ENCODE assay signal across 10 cellular contexts in the genomic region with DNA sequence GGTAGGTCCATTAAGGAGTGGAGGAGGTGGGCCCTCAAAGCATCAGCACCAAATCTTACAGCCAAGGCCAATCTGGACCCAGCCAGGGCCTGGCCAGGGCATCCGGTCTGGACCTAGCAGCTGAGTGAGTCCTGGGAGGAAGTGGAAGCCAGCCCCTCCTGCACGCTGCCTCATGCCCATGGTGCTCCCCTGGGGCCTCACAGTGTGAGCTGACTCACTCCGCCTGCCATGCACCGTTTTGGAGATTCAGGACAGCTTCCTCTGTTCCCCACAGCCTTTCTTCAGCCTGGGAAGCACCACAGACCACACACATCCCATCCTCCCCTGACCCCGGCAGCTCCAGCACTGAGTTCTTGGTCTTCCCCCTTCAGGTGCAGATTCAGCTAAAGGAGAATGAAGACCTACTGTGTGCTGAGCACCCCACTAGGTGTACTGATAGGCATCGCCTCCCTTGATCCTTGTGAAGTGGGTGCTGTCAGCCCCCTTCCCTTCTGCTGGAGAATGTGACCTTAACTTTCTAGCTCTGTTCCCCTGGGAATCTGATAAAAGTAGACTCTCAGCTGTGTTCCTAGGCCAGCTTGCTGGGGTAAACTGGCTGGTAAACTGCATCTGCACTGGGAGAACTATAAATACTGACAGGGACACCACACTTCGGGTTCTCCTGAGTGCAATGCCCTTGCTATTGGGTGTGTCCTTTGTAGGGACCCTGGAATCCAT. TPM values are rescaled to one million over a fixed set of nuclear protein-coding genes. Genes with fewer than 3 reads are reported as not detected.
A peak's percentile ranks its signal among the peaks of the same experiment; 100 is the strongest.
DNase-seq lines count a peak whose midpoint lies in the region; ATAC-seq lines count a peak whose summit lies in the region.
"Had no signal": no experiment of that assay in that cellular context is flagged by ENCODE, and none has a peak within 500 bp of the region (broad histone marks: within the 10 kb centered on the region; RNA-seq: fewer than 3 reads in every experiment).

No MANE protein-coding gene starts in this region.

- 67 to 68% methylated on average over 6 to 7 of the region's 7 CpGs for WGBS in mesodermal cell (ENCODE audit: insufficient coverage in 2 of 2), 2 experiments

- H3K36me3 Mint-ChIP-seq in CD8-positive, alpha-beta memory T cell: no peaks in the 10 kb centered on the region

- H3K9me3 ChIP-seq in adipocyte (ENCODE audit: control insufficient read depth, low read length) (no peaks in the 10 kb centered on the region), mesodermal cell (ENCODE audit: control insufficient read depth, low read length) (peaks cover 5% of the 10 kb centered on the region), HAP-1 (no peaks in the 10 kb centered on the region)
- no peaks in the 10 kb centered on the region for H3K9me3 ChIP-seq in CD8-positive, alpha-beta memory T cell (ENCODE audit: low read length)

- in situ Hi-C loops in HAP-1 (cut with MboI; ENCODE audit: low sequenced_read_pairs): no loop called here

- H3K9ac ChIP-seq in adipocyte (ENCODE audit: low read length): no peak overlapping the region

- H3K4me3 ChIP-seq in adipocyte (ENCODE audit: low read length): no peak overlapping the region
- H3K4me3 ChIP-seq in mesodermal cell (ENCODE audit: extremely low read depth, insufficient read depth, low read length, poor library complexity, severe bottlenecking): no peak overlapping the region
- H3K4me3 ChIP-seq in CD8-positive, alpha-beta memory T cell (ENCODE audit: low read length): no peak overlapping the region
- H3K4me3 ChIP-seq in HAP-1: no peak overlapping the region

- peak overlapping the region in 1 of 8 donors; percentile 24 for H3K27ac Mint-ChIP-seq in CD8-positive, alpha-beta memory T cell
- H3K27ac Mint-ChIP-seq: T-helper 1 cell treated with Interleukin-12 subunit alpha and Interleukin-12 subunit beta and Interleukin-4 antibody, amounts not matched to agents 30 μg/mL and 1 μg/mL, for 36 hours had no signal

- peaks cover 0 to 4% (median 0%) of the 10 kb centered on the region in 3 donors for H3K4me1 Mint-ChIP-seq in CD8-positive, alpha-beta memory T cell

- peak; percentile 65 for ATAC-seq in HG03175 (IDR thresholded peaks at IDR 0.05; ENCODE audit: unreplicated experiment)

- H3K36me3 ChIP-seq in adipocyte (ENCODE audit: control insufficient read depth, insufficient read depth, low read length, severe bottlenecking): no peaks in the 10 kb centered on the region
- H3K36me3 ChIP-seq in mesodermal cell (ENCODE audit: control insufficient read depth, insufficient read depth, low read length): no peaks in the 10 kb centered on the region
- H3K36me3 ChIP-seq in CD8-positive, alpha-beta memory T cell (ENCODE audit: insufficient read depth, low read length): no peaks in the 10 kb centered on the region
- H3K36me3 ChIP-seq in HAP-1 (replicated peaks): no peaks in the 10 kb centered on the region

- peaks cover 9 to 38% of the 10 kb centered on the region in 2 donors for H3K27me3 Mint-ChIP-seq in CD8-positive, alpha-beta memory T cell

- peaks cover 0 to 2% (median 0%) of the 10 kb centered on the region in 5 donors for H3K9me3 Mint-ChIP-seq in CD8-positive, alpha-beta memory T cell
- H3K9me3 Mint-ChIP-seq: T-helper 1 cell treated with Interleukin-12 subunit alpha and Interleukin-12 subunit beta and Interleukin-4 antibody, amounts not matched to agents 30 μg/mL and 1 μg/mL, for 36 hours had no signal

- H3K27me3 ChIP-seq in adipocyte (replicated peaks; ENCODE audit: control insufficient read depth, insufficient read depth, low read length) (peaks cover 3% of the 10 kb centered on the region), HAP-1 (ENCODE audit: low read depth) (peaks cover 13% of the 10 kb centered on the region)
- no peaks in the 10 kb centered on the region for H3K27me3 ChIP-seq in CD8-positive, alpha-beta memory T cell (ENCODE audit: insufficient read depth, low read length, poor library complexity, severe bottlenecking)

- POLR2A ChIA-PET in CD8-positive, alpha-beta memory T cell (lab: Charles Lee): no interaction called here

- H3K4me1 ChIP-seq in adipocyte (ENCODE audit: control insufficient read depth, insufficient read depth, low read length) (peaks cover 6% of the 10 kb centered on the region), mesodermal cell (ENCODE audit: control insufficient read depth, insufficient read depth, low read length, poor library complexity, severe bottlenecking) (peaks cover 26% of the 10 kb centered on the region), HAP-1 (no peaks in the 10 kb centered on the region)
- H3K4me1 ChIP-seq in CD8-positive, alpha-beta memory T cell (ENCODE audit: insufficient read depth, low read length): no peaks in the 10 kb centered on the region

- CTCF ChIA-PET in CD8-positive, alpha-beta memory T cell (lab: Charles Lee): interaction anchor here (1.8 kb wide), 1 partner anchor 13 kb away, joined by 6 read pairs; no protein-coding TSS in a partner anchor

- H3K27ac ChIP-seq in mesodermal cell (ENCODE audit: low read depth, low read length, severe bottlenecking): peak overlapping the region; percentile 59
- no peak overlapping the region for H3K27ac ChIP-seq in CD8-positive, alpha-beta memory T cell (ENCODE audit: low read depth, low read length)

- DNase-seq in ELR (ENCODE audit: low read depth) (peak; percentile 93), adipocyte (ENCODE audit: low read depth) (peak; percentile 85), NCI-H1930 (lab: John Stamatoyannopoulos, UW) (no peak), HAP-1 (ENCODE audit: low spot score in 2 of 2) (no peak)
- no peak for DNase-seq in CD8-positive, alpha-beta memory T cell
- no peak for DNase-seq in activated effector memory CD4-positive, alpha-beta T cell treated with anti-CD3 and anti-CD28 coated beads, Interleukin-2, amount 50 U/mL, for 16 hours
- DNase-seq: foreskin melanocyte had no signal

- no peak overlapping the region for H3K4me3 Mint-ChIP-seq in CD8-positive, alpha-beta memory T cell
- H3K4me3 Mint-ChIP-seq: T-helper 1 cell treated with Interleukin-12 subunit alpha and Interleukin-12 subunit beta and Interleukin-4 antibody, amounts not matched to agents 30 μg/mL and 1 μg/mL, for 36 hours had no signal

RNA-seq across cellular contexts. Expression of a gene that starts 36.8 kb away (rescaled TPM):
- 261 TPM for polyA plus RNA-seq in mesodermal cell (2013, experiment 1 of 2)
- 225 TPM for polyA plus RNA-seq in mesodermal cell (2013, experiment 2 of 2)
- 100 to 1,000 TPM; 110 TPM for total RNA-seq in CD8-positive, alpha-beta memory T cell
- 134 TPM for polyA plus RNA-seq in CD8-positive, alpha-beta memory T cell

Comparison
In these comparisons a context has a peak if more than half of its experiments do, and no peak if none do; other contexts are left out.
1. DNase-seq: peak in ELR (single experiment) and adipocyte (single experiment); none in CD8-positive, alpha-beta memory T cell (0 of 5), NCI-H1930 (0 of 2), HAP-1 (0 of 2) and activated effector memory CD4-positive, alpha-beta T cell treated with anti-CD3 and anti-CD28 coated beads, Interleukin-2, amount 50 U/mL, for 16 hours (single experiment).